Comparison of ENCODE assay signal across 8 cellular contexts in genomic region chr12:10749700-10750384, GRCh38. TPM values are rescaled to one million over a fixed set of nuclear protein-coding genes. Genes with fewer than 3 reads are reported as not detected.
DNase-seq lines count a peak whose midpoint lies in the region; ATAC-seq and TF ChIP-seq lines count a peak whose summit lies in the region.

No MANE protein-coding gene starts in this region.

- H3K27ac Mint-ChIP-seq in activated CD4-positive, alpha-beta T cell treated with anti-CD3 and anti-CD28 coated beads, Interleukin-2, amount 10 ng/mL, durations not matched to agents 24 days and 14 days, result no peak overlapping the region

- H3K27me3 ChIP-seq in right lobe of liver, result no peaks in the 10 kb centered on the region

- intact Hi-C loops in activated CD4-positive, alpha-beta T cell treated with anti-CD3 and anti-CD28 coated beads, Interleukin-2, amount 10 ng/mL, durations not matched to agents 24 days and 14 days (cut with micrococcal nuclease), result loop anchor here (1.0 to 5.0 kb wide), 4 partner anchors 27 to 515 kb away; partner anchors contain the start of genes STYK1 and YBX3
- intact Hi-C loops in right lobe of liver (cut with DNase I), result no loop called here

- H3K4me1 Mint-ChIP-seq in activated CD4-positive, alpha-beta T cell treated with anti-CD3 and anti-CD28 coated beads, Interleukin-2, amount 10 ng/mL, durations not matched to agents 24 days and 14 days, result peaks cover 17% of the 10 kb centered on the region

- H3K9me3 ChIP-seq in right lobe of liver, result no peaks in the 10 kb centered on the region

- TF ChIP-seq POLR2A in right lobe of liver (IDR thresholded peaks at IDR 0.05), result no peak

- H3K36me3 Mint-ChIP-seq in activated CD4-positive, alpha-beta T cell treated with anti-CD3 and anti-CD28 coated beads, Interleukin-2, amount 10 ng/mL, durations not matched to agents 24 days and 14 days (ENCODE audit: low read depth), result no peaks in the 10 kb centered on the region

- peak overlapping the region; percentile 66 for H3K4me3 Mint-ChIP-seq in activated CD4-positive, alpha-beta T cell treated with anti-CD3 and anti-CD28 coated beads, Interleukin-2, amount 10 ng/mL, durations not matched to agents 24 days and 14 days

- whole genome bisulfite sequencing in right lobe of liver (ENCODE audit: insufficient coverage, low coverage, low lambda C conversion rate, missing lambda C conversion rate), result 4% methylated on average over 17 of the region's 17 CpGs

- H3K36me3 ChIP-seq in right lobe of liver, result no peaks in the 10 kb centered on the region

- H3K4me3 ChIP-seq in right lobe of liver, result peak overlapping the region; percentile 12 to 36 (median 24)

- no peaks in the 10 kb centered on the region for H3K9me3 Mint-ChIP-seq in activated CD4-positive, alpha-beta T cell treated with anti-CD3 and anti-CD28 coated beads, Interleukin-2, amount 10 ng/mL, durations not matched to agents 24 days and 14 days

- H3K27me3 Mint-ChIP-seq in activated CD4-positive, alpha-beta T cell treated with anti-CD3 and anti-CD28 coated beads, Interleukin-2, amount 10 ng/mL, durations not matched to agents 24 days and 14 days, result peaks cover 36% of the 10 kb centered on the region

- peak overlapping the region in 2 of 3 donors; percentile 47 to 54 for H3K27ac ChIP-seq in right lobe of liver

- peak; percentile 92 to 95 (median 94) for TF ChIP-seq CTCF in right lobe of liver (IDR thresholded peaks at IDR 0.05)

- DNase-seq in AML-193 (lab: John Stamatoyannopoulos, UW) (peak; percentile 82 to 87), NCI-H510A treated with DMSO at 0.1 percent for 48 hours (lab: John Stamatoyannopoulos, UW) (peak; percentile 88), dermis blood vessel endothelial cell (peak; percentile 96), right lobe of liver (peak in 2 of 3 donors; percentile 42 to 68)
- peak; percentile 93 for DNase-seq in activated CD4-positive, alpha-beta T cell treated with anti-CD3 and anti-CD28 coated beads, Interleukin-2, amount 10 ng/mL, durations not matched to agents 24 days and 14 days
- DNase-seq in stimulated activated CD4-positive, alpha-beta T cell treated with anti-CD3 and anti-CD28 coated beads, Interleukin-4, amount 100 ng/mL, for 48 hours (ENCODE audit: low read depth in 2 of 2), result peak; percentile 37 to 38

- H3K4me1 ChIP-seq in right lobe of liver, result no peaks in the 10 kb centered on the region

- ATAC-seq in GM19023 (IDR thresholded peaks at IDR 0.05; ENCODE audit: unreplicated experiment) (peak; percentile 85), HG03354 (IDR thresholded peaks at IDR 0.05; ENCODE audit: poor library complexity, severe bottlenecking, unreplicated experiment) (peak; percentile 97), right lobe of liver (peak; percentile 98 to 100 (median 100))

RNA-seq across cellular contexts. Expression of gene YBX3, which starts 26.7 kb away (rescaled TPM):
- total RNA-seq in activated CD4-positive, alpha-beta T cell treated with anti-CD3 and anti-CD28 coated beads, Interleukin-2, amount 10 ng/mL, durations not matched to agents 24 days and 14 days, result 199 and 203 TPM in 2 replicates
- 148 and 179 TPM in 2 replicates for total RNA-seq in dermis blood vessel endothelial cell
- 10 to 100 TPM; 16.0 to 34.2 (median 23.2) TPM for total RNA-seq in right lobe of liver

RNA-seq across cellular contexts. Expression of gene TAS2R7, which starts 52.6 kb away (rescaled TPM):
- not detected in 2 replicates for total RNA-seq in activated CD4-positive, alpha-beta T cell treated with anti-CD3 and anti-CD28 coated beads, Interleukin-2, amount 10 ng/mL, durations not matched to agents 24 days and 14 days
- total RNA-seq in dermis blood vessel endothelial cell (not detected in 2 replicates), right lobe of liver (not detected)

RNA-seq across cellular contexts. Expression of gene TAS2R8, which starts 57.2 kb away (rescaled TPM):
- total RNA-seq in activated CD4-positive, alpha-beta T cell treated with anti-CD3 and anti-CD28 coated beads, Interleukin-2, amount 10 ng/mL, durations not matched to agents 24 days and 14 days, result not detected in 2 replicates
- not detected in 2 replicates for total RNA-seq in dermis blood vessel endothelial cell
- not detected for total RNA-seq in right lobe of liver

Comparison
In these comparisons a context has a peak if more than half of its experiments do, and no peak if none do; other contexts are left out.
1. Peak in every context shown above with its lines: DNase-seq, ATAC-seq, H3K4me3 ChIP-seq and H3K27ac ChIP-seq.
2. DNase-seq: peak in every context shown above with its lines; median percentile 96 in dermis blood vessel endothelial cell; 93 in activated CD4-positive, alpha-beta T cell treated with anti-CD3 and anti-CD28 coated beads, Interleukin-2, amount 10 ng/mL, durations not matched to agents 24 days and 14 days; 88 in NCI-H510A treated with DMSO at 0.1 percent for 48 hours; 84 in AML-193; 55 in right lobe of liver; 38 in stimulated activated CD4-positive, alpha-beta T cell treated with anti-CD3 and anti-CD28 coated beads, Interleukin-4, amount 100 ng/mL, for 48 hours.